1 cellular context compared by ENCODE assay signal in the genomic region with DNA sequence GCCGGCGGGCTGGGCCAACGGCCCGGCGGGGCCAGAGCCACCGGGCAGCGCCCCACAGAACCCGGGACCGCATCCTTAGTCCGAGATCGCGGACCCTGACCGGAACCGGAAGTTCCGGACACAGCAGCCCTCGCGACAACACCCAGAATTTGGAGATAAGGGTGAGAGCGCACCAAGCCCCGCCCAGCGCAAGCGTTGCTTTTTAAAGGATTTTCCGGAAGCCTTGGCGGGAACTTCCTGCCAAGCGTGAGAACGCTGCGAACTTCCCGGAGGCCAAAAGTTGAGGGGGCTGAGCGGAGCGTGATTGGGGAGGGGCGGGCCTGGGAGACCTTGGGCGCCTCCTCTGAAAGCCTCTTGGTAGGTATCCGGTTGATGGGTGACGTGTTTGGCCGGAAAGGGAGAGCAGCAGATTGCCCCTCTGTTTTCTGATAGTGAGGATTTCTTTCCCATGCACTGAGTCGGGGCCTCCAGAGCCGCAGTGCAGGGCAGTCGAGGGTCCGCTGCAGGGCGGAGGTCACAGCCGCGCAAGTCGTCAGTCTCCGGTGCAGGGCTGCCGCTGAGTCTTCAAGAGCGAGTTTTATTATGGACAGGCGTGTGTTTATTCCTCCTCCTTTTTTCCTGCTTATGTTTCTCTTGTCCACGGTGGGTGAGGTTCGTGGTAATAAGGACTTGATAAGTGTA.
TF ChIP-seq lines count a peak whose summit lies in the region.

A gene with protein sequence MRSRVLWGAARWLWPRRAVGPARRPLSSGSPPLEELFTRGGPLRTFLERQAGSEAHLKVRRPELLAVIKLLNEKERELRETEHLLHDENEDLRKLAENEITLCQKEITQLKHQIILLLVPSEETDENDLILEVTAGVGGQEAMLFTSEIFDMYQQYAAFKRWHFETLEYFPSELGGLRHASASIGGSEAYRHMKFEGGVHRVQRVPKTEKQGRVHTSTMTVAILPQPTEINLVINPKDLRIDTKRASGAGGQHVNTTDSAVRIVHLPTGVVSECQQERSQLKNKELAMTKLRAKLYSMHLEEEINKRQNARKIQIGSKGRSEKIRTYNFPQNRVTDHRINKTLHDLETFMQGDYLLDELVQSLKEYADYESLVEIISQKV (minus strand): TSS at position 97 of the 681 bp plus-strand sequence. CDS start 24 bp downstream, at position 73.

TF ChIP-seq in K562, 482 proteins besides CTCF, POLR2A, EP300 and RAD21 (continued from another document):
- TF ChIP-seq, protein P1, sequence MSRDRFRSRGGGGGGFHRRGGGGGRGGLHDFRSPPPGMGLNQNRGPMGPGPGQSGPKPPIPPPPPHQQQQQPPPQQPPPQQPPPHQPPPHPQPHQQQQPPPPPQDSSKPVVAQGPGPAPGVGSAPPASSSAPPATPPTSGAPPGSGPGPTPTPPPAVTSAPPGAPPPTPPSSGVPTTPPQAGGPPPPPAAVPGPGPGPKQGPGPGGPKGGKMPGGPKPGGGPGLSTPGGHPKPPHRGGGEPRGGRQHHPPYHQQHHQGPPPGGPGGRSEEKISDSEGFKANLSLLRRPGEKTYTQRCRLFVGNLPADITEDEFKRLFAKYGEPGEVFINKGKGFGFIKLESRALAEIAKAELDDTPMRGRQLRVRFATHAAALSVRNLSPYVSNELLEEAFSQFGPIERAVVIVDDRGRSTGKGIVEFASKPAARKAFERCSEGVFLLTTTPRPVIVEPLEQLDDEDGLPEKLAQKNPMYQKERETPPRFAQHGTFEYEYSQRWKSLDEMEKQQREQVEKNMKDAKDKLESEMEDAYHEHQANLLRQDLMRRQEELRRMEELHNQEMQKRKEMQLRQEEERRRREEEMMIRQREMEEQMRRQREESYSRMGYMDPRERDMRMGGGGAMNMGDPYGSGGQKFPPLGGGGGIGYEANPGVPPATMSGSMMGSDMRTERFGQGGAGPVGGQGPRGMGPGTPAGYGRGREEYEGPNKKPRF (IDR thresholded peaks at IDR 0.05; ENCODE audit: low read depth, low read length): no peak
- TF ChIP-seq, protein P2, sequence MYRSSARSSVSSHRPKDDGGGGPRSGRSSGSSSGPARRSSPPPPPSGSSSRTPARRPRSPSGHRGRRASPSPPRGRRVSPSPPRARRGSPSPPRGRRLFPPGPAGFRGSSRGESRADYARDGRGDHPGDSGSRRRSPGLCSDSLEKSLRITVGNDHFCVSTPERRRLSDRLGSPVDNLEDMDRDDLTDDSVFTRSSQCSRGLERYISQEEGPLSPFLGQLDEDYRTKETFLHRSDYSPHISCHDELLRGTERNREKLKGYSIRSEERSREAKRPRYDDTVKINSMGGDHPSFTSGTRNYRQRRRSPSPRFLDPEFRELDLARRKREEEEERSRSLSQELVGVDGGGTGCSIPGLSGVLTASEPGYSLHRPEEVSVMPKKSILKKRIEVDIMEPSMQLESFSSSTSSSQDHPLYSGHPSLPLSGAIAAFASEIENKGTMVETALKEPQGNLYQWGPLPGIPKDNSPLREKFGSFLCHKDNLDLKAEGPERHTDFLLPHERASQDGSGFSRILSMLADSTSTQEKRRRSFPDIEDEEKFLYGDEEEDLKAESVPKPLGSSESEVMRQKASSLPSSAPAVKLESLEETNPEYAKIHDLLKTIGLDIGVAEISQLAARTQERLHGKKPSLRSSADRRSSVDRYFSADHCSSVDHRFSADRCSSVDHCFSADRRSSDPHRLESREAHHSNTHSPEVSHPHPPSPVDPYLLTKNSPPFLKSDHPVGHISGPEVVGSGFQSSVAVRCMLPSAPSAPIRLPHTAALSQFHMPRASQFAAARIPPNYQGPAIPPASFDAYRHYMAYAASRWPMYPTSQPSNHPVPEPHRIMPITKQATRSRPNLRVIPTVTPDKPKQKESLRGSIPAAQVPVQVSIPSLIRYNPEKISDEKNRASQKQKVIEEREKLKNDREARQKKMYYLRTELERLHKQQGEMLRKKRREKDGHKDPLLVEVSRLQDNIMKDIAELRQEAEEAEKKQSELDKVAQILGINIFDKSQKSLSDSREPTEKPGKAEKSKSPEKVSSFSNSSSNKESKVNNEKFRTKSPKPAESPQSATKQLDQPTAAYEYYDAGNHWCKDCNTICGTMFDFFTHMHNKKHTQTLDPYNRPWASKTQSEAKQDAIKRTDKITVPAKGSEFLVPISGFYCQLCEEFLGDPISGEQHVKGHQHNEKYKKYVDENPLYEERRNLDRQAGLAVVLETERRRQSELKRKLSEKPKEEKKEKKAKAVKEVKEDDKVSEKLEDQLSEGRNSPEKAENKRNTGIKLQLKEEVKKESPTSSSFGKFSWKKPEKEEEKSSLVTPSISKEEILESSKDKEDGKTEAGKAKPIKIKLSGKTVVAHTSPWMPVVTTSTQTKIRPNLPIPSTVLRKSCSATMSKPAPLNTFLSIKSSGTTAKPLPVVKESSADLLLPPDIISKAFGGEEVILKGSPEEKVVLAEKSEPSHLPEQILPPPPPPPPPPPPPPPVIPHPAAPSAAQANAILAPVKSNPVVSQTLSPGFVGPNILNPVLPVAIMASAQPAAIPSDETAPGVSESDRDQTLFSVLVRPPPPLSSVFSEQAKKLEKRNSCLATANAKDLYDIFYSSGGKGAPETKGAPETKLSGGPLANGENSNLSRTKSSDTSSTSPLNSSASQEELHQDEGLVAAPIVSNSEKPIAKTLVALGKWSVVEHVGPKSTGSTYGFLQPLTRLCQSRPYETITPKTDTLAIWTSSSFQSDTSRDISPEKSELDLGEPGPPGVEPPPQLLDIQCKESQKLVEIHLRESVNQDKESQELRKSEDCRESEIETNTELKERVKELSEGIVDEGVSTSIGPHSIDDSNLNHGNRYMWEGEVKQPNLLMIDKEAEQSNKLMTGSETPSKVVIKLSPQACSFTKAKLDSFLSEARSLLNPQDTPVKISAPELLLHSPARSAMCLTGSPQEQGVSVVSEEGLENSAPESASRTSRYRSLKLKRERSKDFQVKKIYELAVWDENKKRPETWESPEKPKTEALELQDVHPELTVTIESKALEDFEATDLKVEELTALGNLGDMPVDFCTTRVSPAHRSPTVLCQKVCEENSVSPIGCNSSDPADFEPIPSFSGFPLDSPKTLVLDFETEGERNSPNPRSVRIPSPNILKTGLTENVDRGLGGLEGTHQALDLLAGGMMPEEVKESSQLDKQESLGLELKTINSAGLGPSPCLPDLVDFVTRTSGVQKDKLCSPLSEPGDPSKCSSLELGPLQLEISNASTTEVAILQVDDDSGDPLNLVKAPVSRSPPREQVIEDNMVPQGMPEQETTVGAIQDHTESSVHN (IDR thresholded peaks at IDR 0.05; ENCODE audit: borderline replicate concordance in 1 of 2, low read depth in 1 of 2): no peak
- TF ChIP-seq TRIM24 (IDR thresholded peaks at IDR 0.05) (peak in 1 of 2 experiments; percentile 45; a peak in 1 of 4 replicates), RFX1 (IDR thresholded peaks at IDR 0.05) (no peak), MTA1 (IDR thresholded peaks at IDR 0.05; ENCODE audit: borderline replicate concordance) (no peak)
